Comparison of ENCODE assay signal across 8 cellular contexts in the genomic region with DNA sequence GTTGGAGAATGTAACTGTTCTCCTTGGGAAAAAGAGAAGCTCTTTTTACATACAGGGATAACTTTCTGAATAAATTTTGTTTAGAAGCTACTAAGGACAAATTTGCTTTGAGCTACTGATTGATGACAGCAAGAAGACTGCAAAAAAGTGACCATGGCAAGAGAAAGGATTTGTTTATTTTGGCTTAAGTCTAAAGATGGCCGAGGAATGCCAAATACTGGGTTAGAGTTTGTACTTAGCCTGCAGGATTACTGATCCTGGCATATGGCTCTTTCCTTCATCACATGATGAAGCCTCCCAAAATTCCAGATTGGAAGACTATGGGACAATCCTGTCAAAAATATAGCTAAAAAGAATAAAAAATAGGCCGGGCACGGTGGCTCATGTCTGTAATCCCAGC.
"Had no signal": no experiment of that assay in that cellular context is flagged by ENCODE, and none has a peak within 500 bp of the region (broad histone marks: within the 10 kb centered on the region; RNA-seq: fewer than 3 reads in every experiment).

No MANE protein-coding gene starts in this region.

- DNase-seq: GDM1, GF-D8 had no signal

- FAIRE-seq: G401.6, GM12878, GM12891, GM12892, GM18507, GM19239 had no signal

- ATAC-seq: GM12878 had no signal

- H3K4me3 ChIP-seq: GM12878 had no signal
